ENCODE assay signal across 14 cellular contexts in the genomic region with DNA sequence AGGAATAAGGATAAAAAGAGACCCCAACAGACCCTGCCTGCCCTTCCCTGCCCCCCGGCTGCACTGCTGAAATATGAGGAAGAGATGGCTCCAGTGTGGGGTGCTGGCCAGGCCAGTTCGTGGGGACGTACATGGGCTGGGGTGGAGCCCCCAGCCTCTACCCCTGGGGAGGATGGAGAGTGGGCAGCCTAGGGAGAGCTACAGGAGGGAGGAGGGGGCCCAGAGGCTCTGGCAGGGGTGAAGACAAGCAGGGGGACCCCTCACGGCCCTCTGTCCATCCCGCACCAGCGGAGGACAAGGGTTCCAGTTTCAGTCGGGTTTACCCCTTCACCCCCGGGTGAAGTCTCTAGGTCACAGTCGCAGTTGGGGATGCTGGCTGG.
"Had no signal": no experiment of that assay in that cellular context is flagged by ENCODE, and none has a peak within 500 bp of the region (broad histone marks: within the 10 kb centered on the region; RNA-seq: fewer than 3 reads in every experiment).

No MANE protein-coding gene starts in this region.

- ATAC-seq: lower lobe of right lung, psoas muscle, T-cell had no signal

- H3K36me3 Mint-ChIP-seq: naive B cell had no signal

- H3K9me3 ChIP-seq: ascending aorta, lower lobe of right lung, psoas muscle, sigmoid colon had no signal

- H3K4me1 ChIP-seq: ascending aorta, lower lobe of right lung, psoas muscle, sigmoid colon had no signal

- H3K27me3 ChIP-seq: ascending aorta, sigmoid colon had no signal

- H3K9me3 Mint-ChIP-seq: mesothelial cell of epicardium, naive B cell, T-cell had no signal

- DNase-seq: activated CD4-positive, alpha-beta T cell treated with anti-CD3 and anti-CD28 coated beads for 4 hours; activated effector memory CD4-positive, alpha-beta T cell treated with anti-CD3 and anti-CD28 coated beads, Interleukin-2, amount 50 U/mL, for 16 hours; hippocampal formation; lower lobe of right lung; naive B cell; occipital lobe; psoas muscle; sigmoid colon; stimulated activated CD4-positive, alpha-beta T cell treated with anti-CD3 and anti-CD28 coated beads, Interleukin-2, amount 100 ng/mL, for 24 hours; stimulated activated naive CD4-positive, alpha-beta T cell; T-cell had no signal

- H3K27ac Mint-ChIP-seq: mesothelial cell of epicardium had no signal

- H3K27ac ChIP-seq: ascending aorta, lower lobe of right lung, psoas muscle, sigmoid colon, VCaP had no signal

- H3K4me3 ChIP-seq: ascending aorta, lower lobe of right lung, psoas muscle, sigmoid colon had no signal
